Comparison of ENCODE assay signal across 1 cellular context in the genomic region with DNA sequence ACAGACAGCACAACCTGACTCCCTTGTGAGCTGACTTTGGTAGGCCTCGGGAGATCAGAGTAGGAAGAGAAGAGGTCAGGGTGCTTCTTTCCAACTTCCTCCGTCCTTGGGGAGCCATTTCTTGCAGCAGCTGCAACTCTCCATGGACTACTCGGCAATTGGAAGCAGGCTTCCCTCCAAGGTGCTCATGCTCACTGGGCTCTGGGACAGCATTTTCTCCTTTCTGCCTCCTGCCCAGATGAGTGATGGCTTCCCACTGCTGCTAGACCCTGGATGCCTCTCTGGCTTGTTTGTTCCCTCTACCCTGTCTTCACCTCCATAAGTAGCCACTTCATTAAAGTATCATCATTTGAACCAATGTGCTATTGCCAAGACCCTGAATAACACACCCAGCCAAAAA.
TF ChIP-seq lines count a peak whose summit lies in the region.

No MANE protein-coding gene starts in this region.

TF ChIP-seq in HEK293, 187 proteins besides CTCF, POLR2A, EP300 and RAD21:
- TF ChIP-seq, protein P1, sequence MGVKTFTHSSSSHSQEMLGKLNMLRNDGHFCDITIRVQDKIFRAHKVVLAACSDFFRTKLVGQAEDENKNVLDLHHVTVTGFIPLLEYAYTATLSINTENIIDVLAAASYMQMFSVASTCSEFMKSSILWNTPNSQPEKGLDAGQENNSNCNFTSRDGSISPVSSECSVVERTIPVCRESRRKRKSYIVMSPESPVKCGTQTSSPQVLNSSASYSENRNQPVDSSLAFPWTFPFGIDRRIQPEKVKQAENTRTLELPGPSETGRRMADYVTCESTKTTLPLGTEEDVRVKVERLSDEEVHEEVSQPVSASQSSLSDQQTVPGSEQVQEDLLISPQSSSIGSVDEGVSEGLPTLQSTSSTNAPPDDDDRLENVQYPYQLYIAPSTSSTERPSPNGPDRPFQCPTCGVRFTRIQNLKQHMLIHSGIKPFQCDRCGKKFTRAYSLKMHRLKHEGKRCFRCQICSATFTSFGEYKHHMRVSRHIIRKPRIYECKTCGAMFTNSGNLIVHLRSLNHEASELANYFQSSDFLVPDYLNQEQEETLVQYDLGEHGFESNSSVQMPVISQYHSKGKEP (tag by site-specific recombination; IDR thresholded peaks at IDR 0.05) = no peak
- peak; percentile 30; the same call in 1 of the 2 replicates for TF ChIP-seq MZF1 (tag by site-specific recombination; IDR thresholded peaks at IDR 0.05; ENCODE audit: borderline replicate concordance)
